ENCODE assay signal across 8 cellular contexts in genomic region chr17:59165933-59166342, GRCh38. TPM values are rescaled to one million over a fixed set of nuclear protein-coding genes. Genes with fewer than 3 reads are reported as not detected.
A peak's percentile ranks its signal among the peaks of the same experiment; 100 is the strongest.
DNase-seq lines count a peak whose midpoint lies in the region; ATAC-seq, FAIRE-seq and TF ChIP-seq lines count a peak whose summit lies in the region.

No MANE protein-coding gene starts in this region.

- no peaks in the 10 kb centered on the region for H3K9me3 Mint-ChIP-seq in WTC11

- no peaks in the 10 kb centered on the region for H3F3A ChIP-seq in MM.1S (ENCODE audit: insufficient read depth, low read length)

- H3K27me3 ChIP-seq in MM.1S (replicated peaks; ENCODE audit: insufficient read depth, low read length) (no peaks in the 10 kb centered on the region), dorsolateral prefrontal cortex (no peaks in the 10 kb centered on the region)

- DNase-seq in AG09309 (ENCODE audit: low read depth): no peak
- no peak for DNase-seq in GM12892 (ENCODE audit: insufficient read length)
- peak; percentile 28 for DNase-seq in MM.1S
- DNase-seq in WTC11 (ENCODE audit: low spot score): peak; percentile 57
- peak in 5 of 10 donors; percentile 13 to 66 (median 43) for DNase-seq in dorsolateral prefrontal cortex
- DNase-seq in middle frontal gyrus (ENCODE audit: extremely low spot score, low spot score): peak; percentile 24

- no peak overlapping the region for H2AFZ ChIP-seq in MM.1S (ENCODE audit: low read length)

- H3K4me3 ChIP-seq in AG09309 (ENCODE audit: control insufficient read depth, low read depth, low read length) (no peak overlapping the region), MM.1S (ENCODE audit: low read length) (no peak overlapping the region), dorsolateral prefrontal cortex (peak overlapping the region in 7 of 59 donors; percentile 12 to 48 (median 16))

- no peak overlapping the region for H3K4me2 ChIP-seq in MM.1S (ENCODE audit: low read depth, low read length)

- POLR2A ChIA-PET in WTC11 (lab: Charles Lee): interaction anchor here (1.1 to 1.4 kb wide), 2 partner anchors 9 to 11 kb away, joined by 3 read pairs; partner anchors contain the start of genes PRR11 and SKA2

- no peaks in the 10 kb centered on the region; the same call in 1 of the 2 replicates for H3K36me3 ChIP-seq in MM.1S (replicated peaks; ENCODE audit: insufficient read depth, low read length)

- no peak overlapping the region for H3K9ac ChIP-seq in MM.1S (ENCODE audit: low read length)

- H3K27ac ChIP-seq in MM.1S (ENCODE audit: low read length) (no peak overlapping the region), dorsolateral prefrontal cortex (peak overlapping the region in 52 of 59 donors; percentile 4 to 84 (median 62))

- no peaks in the 10 kb centered on the region for H3K9me2 ChIP-seq in MM.1S (replicated peaks; ENCODE audit: insufficient read depth, low read length)

- TF ChIP-seq POLR2A in GM12892 (IDR thresholded peaks at IDR 0.05; ENCODE audit: low read depth, low read length): no peak

- peaks cover 3% of the 10 kb centered on the region for H3K4me1 Mint-ChIP-seq in WTC11

- no peaks in the 10 kb centered on the region for H3K9me3 ChIP-seq in MM.1S (replicated peaks; ENCODE audit: insufficient read depth, low read length)

- TF ChIP-seq CTCF in AG09309 (IDR thresholded peaks at IDR 0.05; ENCODE audit: control insufficient read depth, insufficient read depth, low read depth, low read length, missing control alignments): peak; percentile 61
- TF ChIP-seq CTCF in MM.1S (IDR thresholded peaks at IDR 0.05; ENCODE audit: low read length): peak; percentile 68
- TF ChIP-seq CTCF in WTC11 (IDR thresholded peaks at IDR 0.05): peak; percentile 44; the same call in 1 of the 2 replicates
- TF ChIP-seq CTCF in dorsolateral prefrontal cortex (IDR thresholded peaks at IDR 0.05 in 54 of 56, conservative IDR thresholded peaks at IDR 0.05 in 2 of 56; ENCODE audit: low read depth in 1 of 56, partially characterized antibody in 56 of 56): peak in 55 of 56 donors; percentile 31 to 77 (median 60)

- H3K4me3 Mint-ChIP-seq in WTC11: no peak overlapping the region

- no peaks in the 10 kb centered on the region for H4K20me1 ChIP-seq in MM.1S (ENCODE audit: insufficient read depth, low read length)

- no peaks in the 10 kb centered on the region for H3K4me1 ChIP-seq in MM.1S (ENCODE audit: low read length)

- H3K27me3 Mint-ChIP-seq in WTC11 (ENCODE audit: low read depth): no peaks in the 10 kb centered on the region

- peak overlapping the region; percentile 82 for H3K27ac Mint-ChIP-seq in WTC11

- peak; percentile 99 for ATAC-seq in WTC11
- ATAC-seq in HG03097 (IDR thresholded peaks at IDR 0.05; ENCODE audit: low FRiP score, unreplicated experiment): no peak
- ATAC-seq in HG02938 (IDR thresholded peaks at IDR 0.05; ENCODE audit: unreplicated experiment): no peak

- CTCF ChIA-PET in WTC11 (lab: Charles Lee): interaction anchor here (1.7 kb wide), 1 partner anchor 11 kb away, joined by 18 read pairs; the partner anchor contains the start of genes PRR11 and SKA2

- peak; percentile 77 for FAIRE-seq in GM12892 (lab: Jason Lieb, UNC)

- H3K36me3 Mint-ChIP-seq in WTC11: peaks cover 9% of the 10 kb centered on the region

- intact Hi-C loops in dorsolateral prefrontal cortex (cut with DNase I): no loop called here

- peaks cover 77% of the 10 kb centered on the region for H3K79me2 ChIP-seq in MM.1S (ENCODE audit: low read length)

TF ChIP-seq in WTC11, 78 proteins besides CTCF, POLR2A, EP300 and RAD21 (continues in another document):
- TF ChIP-seq ELF4 (CRISPR knock-in tag; IDR thresholded peaks at IDR 0.05; ENCODE audit: low read depth) (no peak), ZNF317 (CRISPR knock-in tag; IDR thresholded peaks at IDR 0.05; ENCODE audit: borderline replicate concordance, low read depth) (no peak), ATF3 (CRISPR knock-in tag; conservative IDR thresholded peaks at IDR 0.05) (no peak), NFE2L1 (CRISPR knock-in tag; IDR thresholded peaks at IDR 0.05) (no peak), FOXJ3 (CRISPR knock-in tag; IDR thresholded peaks at IDR 0.05; ENCODE audit: borderline replicate concordance) (no peak), ZNF232 (CRISPR knock-in tag; IDR thresholded peaks at IDR 0.05) (no peak), ZNF425 (CRISPR knock-in tag; conservative IDR thresholded peaks at IDR 0.05) (no peak), STAT6 (CRISPR knock-in tag; conservative IDR thresholded peaks at IDR 0.05; ENCODE audit: low read depth) (no peak), SOX15 (CRISPR knock-in tag; IDR thresholded peaks at IDR 0.05) (no peak), E2F5 (CRISPR knock-in tag; IDR thresholded peaks at IDR 0.05) (no peak), SMAD4 (CRISPR knock-in tag; IDR thresholded peaks at IDR 0.05) (no peak), ZNF138 (CRISPR knock-in tag; conservative IDR thresholded peaks at IDR 0.05) (no peak)

RNA-seq across cellular contexts. Expression of gene PRR11, which starts 10.4 kb away (rescaled TPM):
- polyA plus RNA-seq in GM12892 (2012; ENCODE audit: missing spikeins): 24.3 TPM
- 70.3 to 90.4 TPM (median 70.5 TPM) in 3 replicates for total RNA-seq in WTC11 (2021)
- total RNA-seq in dorsolateral prefrontal cortex: 1 to 10 TPM; 1.0 to 7.2 (median 2.9) TPM

RNA-seq across cellular contexts. Expression of gene SKA2, which starts 11.0 kb away (rescaled TPM):
- polyA plus RNA-seq in GM12892 (2012; ENCODE audit: missing spikeins): 82.7 TPM
- 80.0 to 91.6 TPM (median 81.8 TPM) in 3 replicates for total RNA-seq in WTC11 (2021)
- total RNA-seq in dorsolateral prefrontal cortex: 10 to 100 TPM; 21.6 to 54.8 (median 36.4) TPM

RNA-seq across cellular contexts. Expression of gene SMG8, which starts 43.9 kb away (rescaled TPM):
- 12.0 TPM for polyA plus RNA-seq in GM12892 (2012; ENCODE audit: missing spikeins)
- total RNA-seq in WTC11 (2021): 16.2 to 18.7 TPM (median 18.5 TPM) in 3 replicates
- total RNA-seq in dorsolateral prefrontal cortex: 10 to 100 TPM in 119 of 120 experiments, 1 to 10 TPM in 1; 8.7 to 18.7 (median 14.6) TPM

RNA-seq across cellular contexts. Expression of gene GDPD1, which starts 54.4 kb away (rescaled TPM):
- 1.7 TPM for polyA plus RNA-seq in GM12892 (2012; ENCODE audit: missing spikeins)
- total RNA-seq in WTC11 (2021) (6.0 to 7.1 TPM (median 6.4 TPM) in 3 replicates), dorsolateral prefrontal cortex (10 to 100 TPM; 20.6 to 54.8 (median 38.9) TPM)

RNA-seq across cellular contexts. Expression of gene TRIM37, which starts 59.3 kb away (rescaled TPM):
- 8.8 TPM for polyA plus RNA-seq in GM12892 (2012; ENCODE audit: missing spikeins)
- total RNA-seq in WTC11 (2021) (62.3 to 67.2 TPM (median 65.1 TPM) in 3 replicates), dorsolateral prefrontal cortex (100 to 1,000 TPM in 83 of 120 experiments, 10 to 100 TPM in 37; 46.6 to 163 (median 113) TPM)

Comparison
In these comparisons a context has a peak if more than half of its experiments do, and no peak if none do; other contexts are left out.
1. DNase-seq: peak in MM.1S (single experiment), WTC11 (single experiment) and middle frontal gyrus (single experiment); none in AG09309 (single experiment) and GM12892 (single experiment).
2. Peak in every context shown above with its lines, with median percentiles within 50 percentile points of each other: CTCF ChIP-seq.